8 cellular contexts compared by ENCODE assay signal in the genomic region with DNA sequence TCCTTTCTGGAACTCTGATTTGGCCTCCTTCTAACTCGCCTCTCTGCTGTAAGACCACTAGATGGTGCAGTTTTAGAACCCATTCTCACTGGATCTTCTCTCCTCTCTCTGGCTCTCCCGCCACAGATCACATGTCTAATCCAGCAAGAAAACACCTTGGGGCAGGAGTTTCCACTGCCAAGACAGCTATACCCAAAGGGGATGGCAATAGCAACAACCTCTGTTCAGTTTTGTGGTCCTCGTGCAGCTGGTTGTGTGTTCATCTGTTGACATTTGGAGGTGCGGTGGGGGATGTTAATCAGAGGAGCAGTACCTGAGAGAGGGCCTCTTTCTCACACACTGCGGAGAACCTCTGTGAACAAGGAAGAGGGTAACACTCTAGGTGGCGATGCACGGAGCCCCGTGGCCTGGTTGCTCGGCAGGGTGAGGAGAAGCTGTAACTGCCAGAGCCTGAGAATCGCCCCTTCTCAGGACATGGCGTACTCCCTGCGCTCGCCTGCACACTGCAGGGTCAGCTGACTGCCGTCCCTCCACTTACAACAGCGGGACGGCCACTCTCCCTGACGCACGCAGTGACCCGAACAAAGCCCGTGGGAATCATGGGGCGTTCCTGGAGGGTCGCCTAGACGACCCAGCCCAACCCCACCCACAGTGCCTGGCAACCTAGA. TPM values are rescaled to one million over a fixed set of nuclear protein-coding genes. Genes with fewer than 3 reads are reported as not detected.
DNase-seq lines count a peak whose midpoint lies in the region; ATAC-seq and TF ChIP-seq lines count a peak whose summit lies in the region.

A gene (plus strand): TSS at position 666 of the 668 bp plus-strand sequence. CDS start 25 bp downstream, outside the sequence.

- no peaks in the 10 kb centered on the region for H3K36me3 Mint-ChIP-seq in MCF 10A (ENCODE audit: insufficient read depth, unreplicated experiment)

- peak; percentile 20 for DNase-seq in Ammon's horn (ENCODE audit: low spot score)
- peak; percentile 22 for DNase-seq in NCI-H226
- DNase-seq in MCF 10A (ENCODE audit: unreplicated experiment), result peak; percentile 62
- DNase-seq in left kidney (ENCODE audit: low read depth, low spot score), result peak; percentile 75
- DNase-seq in NK-92 treated with Interleukin-12 subunit alpha and Interleukin-12 subunit beta, amount 100 ng/mL, for 24 hours (lab: John Stamatoyannopoulos, UW), result no peak
- no peak for DNase-seq in NOMO-1 treated with DMSO at 0.1 percent for 48 hours (lab: John Stamatoyannopoulos, UW; ENCODE audit: unreplicated experiment)

- peak; percentile 70 for ATAC-seq in HG02938 (IDR thresholded peaks at IDR 0.05; ENCODE audit: unreplicated experiment)

- no peaks in the 10 kb centered on the region for H3K9me3 Mint-ChIP-seq in MCF 10A (ENCODE audit: unreplicated experiment)

- TF ChIP-seq CTCF in GM12874 (IDR thresholded peaks at IDR 0.05; ENCODE audit: insufficient read depth, low read depth, low read length) (peak; percentile 53), MCF 10A (IDR thresholded peaks at IDR 0.05; ENCODE audit: unreplicated experiment) (peak; percentile 58)

- POLR2A ChIA-PET in MCF 10A (lab: Yijun Ruan, JAX), result interaction anchor here (1.1 to 3.9 kb wide), 3 partner anchors 91 to 95 kb away, joined by 3 to 24 read pairs (median 5); a partner anchor contains a TSS

- no peak within 1 kb of the TSS for H3K27ac Mint-ChIP-seq in MCF 10A (ENCODE audit: low read depth, unreplicated experiment)

- intact Hi-C loops in MCF 10A (cut with micrococcal nuclease), result loop anchor here (1.0 to 2.0 kb wide), 4 partner anchors 31 to 536 kb away; no protein-coding TSS in a partner anchor

- no peak within 1 kb of the TSS for H3K4me3 Mint-ChIP-seq in MCF 10A (ENCODE audit: unreplicated experiment)

- CTCF ChIA-PET in MCF 10A (lab: Yijun Ruan, JAX), result interaction anchor here (0.5 to 4.7 kb wide), 27 partner anchors 9 to 535 kb away, joined by 3 to 118 read pairs (median 3); a partner anchor contains a TSS

- no TSS peak for BruUV-seq in MCF 10A (replicated peaks; lab: Mats Ljungman, UMichigan)

- no peaks in the 10 kb centered on the region for H3K27me3 Mint-ChIP-seq in MCF 10A (ENCODE audit: insufficient read depth, unreplicated experiment)

- peaks cover 14% of the 10 kb centered on the region for H3K4me1 Mint-ChIP-seq in MCF 10A (ENCODE audit: insufficient read depth, unreplicated experiment)

RNA-seq across cellular contexts. Expression of the gene that starts here (rescaled TPM):
- not detected in 2 replicates for total RNA-seq in MCF 10A (2022)

Comparison
In these comparisons a context has a peak if more than half of its experiments do, and no peak if none do; other contexts are left out.
1. Peak in DNase-seq in MCF 10A; RNA of the gene not detected or under 1 TPM.
2. DNase-seq: peak in Ammon's horn (single experiment), NCI-H226 (single experiment) and left kidney (single experiment); none in NK-92 treated with Interleukin-12 subunit alpha and Interleukin-12 subunit beta, amount 100 ng/mL, for 24 hours (single experiment) and NOMO-1 treated with DMSO at 0.1 percent for 48 hours (single experiment).